In the genomic region with DNA sequence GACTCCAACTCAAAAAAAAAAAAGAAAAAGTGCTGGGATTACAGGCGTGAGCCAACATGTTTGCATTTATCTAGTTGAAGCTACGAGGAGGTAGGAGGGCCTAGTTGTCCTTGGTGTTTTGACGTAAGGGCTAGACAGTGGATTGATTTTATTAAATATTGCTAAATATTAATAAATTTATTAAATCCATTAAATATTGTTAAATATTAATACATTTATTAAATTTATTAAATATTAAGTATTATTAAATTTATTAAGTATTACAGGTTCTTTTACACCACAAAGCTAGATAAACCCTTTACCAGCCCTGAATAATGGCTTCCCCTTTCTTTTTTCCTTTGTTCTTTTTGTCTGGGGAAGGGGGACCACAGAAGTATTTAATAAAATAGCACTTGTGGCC, we compare ENCODE assay signal across 6 cellular contexts.
"Had no signal": no experiment of that assay in that cellular context is flagged by ENCODE, and none has a peak within 500 bp of the region (broad histone marks: within the 10 kb centered on the region; RNA-seq: fewer than 3 reads in every experiment).

No MANE protein-coding gene starts in this region.

- H3K9me3 Mint-ChIP-seq: IgD-negative memory B cell had no signal

- DNase-seq: IMR-90, KBM-7 had no signal

- ATAC-seq: HepG2 had no signal

- H3K4me3 Mint-ChIP-seq: IgD-negative memory B cell had no signal

- H3K27ac Mint-ChIP-seq: IgD-negative memory B cell had no signal

- H3K27me3 Mint-ChIP-seq: IgD-negative memory B cell had no signal

- H3K27ac ChIP-seq: HL-60 had no signal

- FAIRE-seq: HepG2, HTR-8/SVneo had no signal
